Comparison of ENCODE assay signal across 1 cellular context in the genomic region with DNA sequence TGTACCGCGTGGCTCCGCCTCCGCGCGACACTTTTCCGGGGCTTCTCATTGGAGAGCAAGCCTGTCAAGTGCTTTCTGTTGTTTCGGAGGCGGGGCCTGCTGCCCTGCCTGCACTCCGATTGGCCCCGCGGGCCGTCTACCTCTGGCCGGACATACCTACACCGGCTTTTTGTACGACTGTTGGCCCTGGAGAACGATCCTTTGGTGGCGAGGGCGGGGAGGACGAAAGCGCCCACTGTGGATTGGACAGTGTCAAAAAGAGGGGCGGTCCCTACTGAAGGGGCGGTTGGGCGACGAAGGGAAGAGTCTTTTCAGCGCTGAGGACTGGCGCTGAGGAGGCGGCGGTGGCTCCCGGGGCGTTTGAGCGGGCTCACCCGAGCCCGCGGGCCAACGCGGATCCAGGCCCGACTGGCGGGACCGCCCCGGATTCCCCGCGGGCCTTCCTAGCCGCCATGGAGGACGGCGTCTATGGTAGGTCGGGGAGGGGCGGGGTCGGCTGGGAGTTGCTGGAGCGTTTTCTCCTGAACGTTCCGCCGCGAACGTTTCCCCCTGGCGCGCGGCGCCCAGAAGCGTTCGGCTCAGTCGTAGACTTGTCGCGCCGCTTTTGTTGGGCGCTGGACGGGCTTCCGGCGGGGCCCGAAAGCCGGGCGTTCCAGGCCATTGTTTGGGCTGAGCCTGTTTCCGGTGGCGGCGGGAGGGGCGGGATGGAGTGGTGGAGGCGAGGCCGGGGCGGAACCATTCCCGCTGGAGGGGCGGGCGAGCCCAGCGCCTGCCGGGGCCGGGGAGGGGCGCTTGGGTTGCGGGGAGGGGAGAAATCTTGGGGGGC.
TF ChIP-seq lines count a peak whose summit lies in the region.

A gene with protein sequence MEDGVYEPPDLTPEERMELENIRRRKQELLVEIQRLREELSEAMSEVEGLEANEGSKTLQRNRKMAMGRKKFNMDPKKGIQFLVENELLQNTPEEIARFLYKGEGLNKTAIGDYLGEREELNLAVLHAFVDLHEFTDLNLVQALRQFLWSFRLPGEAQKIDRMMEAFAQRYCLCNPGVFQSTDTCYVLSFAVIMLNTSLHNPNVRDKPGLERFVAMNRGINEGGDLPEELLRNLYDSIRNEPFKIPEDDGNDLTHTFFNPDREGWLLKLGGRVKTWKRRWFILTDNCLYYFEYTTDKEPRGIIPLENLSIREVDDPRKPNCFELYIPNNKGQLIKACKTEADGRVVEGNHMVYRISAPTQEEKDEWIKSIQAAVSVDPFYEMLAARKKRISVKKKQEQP (plus strand): TSS at position 314 of the 826 bp plus-strand sequence. CDS start 139 bp downstream, at position 453.

TF ChIP-seq in HepG2, 621 proteins besides CTCF, POLR2A, EP300 and RAD21 (continued from another document and continues in another):
- TF ChIP-seq, protein P1, sequence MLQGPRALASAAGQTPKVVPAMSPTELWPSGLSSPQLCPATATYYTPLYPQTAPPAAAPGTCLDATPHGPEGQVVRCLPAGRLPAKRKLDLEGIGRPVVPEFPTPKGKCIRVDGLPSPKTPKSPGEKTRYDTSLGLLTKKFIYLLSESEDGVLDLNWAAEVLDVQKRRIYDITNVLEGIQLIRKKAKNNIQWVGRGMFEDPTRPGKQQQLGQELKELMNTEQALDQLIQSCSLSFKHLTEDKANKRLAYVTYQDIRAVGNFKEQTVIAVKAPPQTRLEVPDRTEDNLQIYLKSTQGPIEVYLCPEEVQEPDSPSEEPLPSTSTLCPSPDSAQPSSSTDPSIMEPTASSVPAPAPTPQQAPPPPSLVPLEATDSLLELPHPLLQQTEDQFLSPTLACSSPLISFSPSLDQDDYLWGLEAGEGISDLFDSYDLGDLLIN (CRISPR knock-in tag; IDR thresholded peaks at IDR 0.05; ENCODE audit: borderline replicate concordance) = no peak
- TF ChIP-seq MIER2 (CRISPR knock-in tag; IDR thresholded peaks at IDR 0.05) (no peak), ZNF10 (CRISPR knock-in tag; IDR thresholded peaks at IDR 0.05; ENCODE audit: borderline replicate concordance, low read depth) (no peak), KDM1A (CRISPR knock-in tag; IDR thresholded peaks at IDR 0.05) (no peak), GPN1 (CRISPR knock-in tag; IDR thresholded peaks at IDR 0.05; ENCODE audit: borderline replicate concordance) (no peak), ZSCAN9 (CRISPR knock-in tag; IDR thresholded peaks at IDR 0.05; ENCODE audit: borderline replicate concordance) (no peak), GLMP (CRISPR knock-in tag; IDR thresholded peaks at IDR 0.05; ENCODE audit: borderline replicate concordance) (no peak), NCOA5 (CRISPR knock-in tag; IDR thresholded peaks at IDR 0.05) (no peak), HINFP (CRISPR knock-in tag; IDR thresholded peaks at IDR 0.05; ENCODE audit: low read depth) (0 out of 2 replicates have a peak, but pooled peaks have one; percentile 24), SMAD3 (CRISPR knock-in tag; IDR thresholded peaks at IDR 0.05) (no peak), SNRNP70 (IDR thresholded peaks at IDR 0.05; ENCODE audit: low read depth, low read length) (no peak), FIP1L1 (IDR thresholded peaks at IDR 0.05; ENCODE audit: borderline replicate concordance, insufficient read depth, low read depth, low read length) (no peak), EED (CRISPR knock-in tag; IDR thresholded peaks at IDR 0.05) (peak; percentile 74), GTF2F1 (IDR thresholded peaks at IDR 0.05; ENCODE audit: low read length) (no peak), GATAD2A (CRISPR knock-in tag; IDR thresholded peaks at IDR 0.05) (no peak), SPEN (CRISPR knock-in tag; IDR thresholded peaks at IDR 0.05; ENCODE audit: low read depth) (peak; percentile 29; the same call in 1 of the 2 replicates), ZSCAN21 (CRISPR knock-in tag; IDR thresholded peaks at IDR 0.05; ENCODE audit: borderline replicate concordance) (no peak), ZNF343 (CRISPR knock-in tag; IDR thresholded peaks at IDR 0.05) (peak; percentile 78; the same call in 1 of the 2 replicates), ZFP82 (CRISPR knock-in tag; IDR thresholded peaks at IDR 0.05; ENCODE audit: borderline replicate concordance) (no peak), ZNF841 (CRISPR knock-in tag; IDR thresholded peaks at IDR 0.05; ENCODE audit: borderline replicate concordance) (no peak), ZNF777 (CRISPR knock-in tag; IDR thresholded peaks at IDR 0.05) (peak; percentile 80), SOX6 (IDR thresholded peaks at IDR 0.05) (no peak), SOX6 (CRISPR knock-in tag; IDR thresholded peaks at IDR 0.05) (peak; percentile 92), ZNF775 (CRISPR knock-in tag; IDR thresholded peaks at IDR 0.05; ENCODE audit: borderline replicate concordance) (no peak), ARHGAP35 (CRISPR knock-in tag; IDR thresholded peaks at IDR 0.05; ENCODE audit: borderline replicate concordance) (no peak), ZNF564 (CRISPR knock-in tag; IDR thresholded peaks at IDR 0.05) (no peak), STAT5B (CRISPR knock-in tag; IDR thresholded peaks at IDR 0.05) (no peak), SMYD3 (CRISPR knock-in tag; IDR thresholded peaks at IDR 0.05) (0 out of 2 replicates have a peak, but pooled peaks have one; percentile 68), EEA1 (CRISPR knock-in tag; IDR thresholded peaks at IDR 0.05; ENCODE audit: borderline replicate concordance) (peak; percentile 45; the same call in 1 of the 2 replicates), JDP2 (CRISPR knock-in tag; IDR thresholded peaks at IDR 0.05; ENCODE audit: borderline replicate concordance) (no peak), ZNF543 (CRISPR knock-in tag; IDR thresholded peaks at IDR 0.05) (no peak), JUN (CRISPR knock-in tag; IDR thresholded peaks at IDR 0.05) (no peak), HCFC1 (IDR thresholded peaks at IDR 0.05; ENCODE audit: low read depth, low read length) (0 out of 2 replicates have a peak, but pooled peaks have one; percentile 18), THAP11 (CRISPR knock-in tag; IDR thresholded peaks at IDR 0.05) (peak; percentile 70; the same call in 1 of the 2 replicates), STAG1 (CRISPR knock-in tag; IDR thresholded peaks at IDR 0.05) (no peak), NR2F2 (IDR thresholded peaks at IDR 0.05; ENCODE audit: borderline replicate concordance, low read depth) (no peak; the same call in 1 of the 2 replicates)
- TF ChIP-seq, protein P2, sequence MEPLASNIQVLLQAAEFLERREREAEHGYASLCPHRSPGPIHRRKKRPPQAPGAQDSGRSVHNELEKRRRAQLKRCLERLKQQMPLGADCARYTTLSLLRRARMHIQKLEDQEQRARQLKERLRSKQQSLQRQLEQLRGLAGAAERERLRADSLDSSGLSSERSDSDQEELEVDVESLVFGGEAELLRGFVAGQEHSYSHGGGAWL (CRISPR knock-in tag; IDR thresholded peaks at IDR 0.05) = peak; percentile 48; the same call in 1 of the 2 replicates
- TF ChIP-seq, protein P3, sequence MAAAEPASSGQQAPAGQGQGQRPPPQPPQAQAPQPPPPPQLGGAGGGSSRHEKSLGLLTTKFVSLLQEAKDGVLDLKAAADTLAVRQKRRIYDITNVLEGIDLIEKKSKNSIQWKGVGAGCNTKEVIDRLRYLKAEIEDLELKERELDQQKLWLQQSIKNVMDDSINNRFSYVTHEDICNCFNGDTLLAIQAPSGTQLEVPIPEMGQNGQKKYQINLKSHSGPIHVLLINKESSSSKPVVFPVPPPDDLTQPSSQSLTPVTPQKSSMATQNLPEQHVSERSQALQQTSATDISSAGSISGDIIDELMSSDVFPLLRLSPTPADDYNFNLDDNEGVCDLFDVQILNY (CRISPR knock-in tag; conservative IDR thresholded peaks at IDR 0.05) = no peak
- TF ChIP-seq, protein P4, sequence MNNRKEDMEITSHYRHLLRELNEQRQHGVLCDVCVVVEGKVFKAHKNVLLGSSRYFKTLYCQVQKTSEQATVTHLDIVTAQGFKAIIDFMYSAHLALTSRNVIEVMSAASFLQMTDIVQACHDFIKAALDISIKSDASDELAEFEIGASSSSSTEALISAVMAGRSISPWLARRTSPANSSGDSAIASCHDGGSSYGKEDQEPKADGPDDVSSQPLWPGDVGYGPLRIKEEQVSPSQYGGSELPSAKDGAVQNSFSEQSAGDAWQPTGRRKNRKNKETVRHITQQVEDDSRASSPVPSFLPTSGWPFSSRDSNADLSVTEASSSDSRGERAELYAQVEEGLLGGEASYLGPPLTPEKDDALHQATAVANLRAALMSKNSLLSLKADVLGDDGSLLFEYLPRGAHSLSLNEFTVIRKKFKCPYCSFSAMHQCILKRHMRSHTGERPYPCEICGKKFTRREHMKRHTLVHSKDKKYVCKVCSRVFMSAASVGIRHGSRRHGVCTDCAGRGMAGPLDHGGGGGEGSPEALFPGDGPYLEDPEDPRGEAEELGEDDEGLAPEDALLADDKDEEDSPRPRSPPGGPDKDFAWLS (CRISPR knock-in tag; IDR thresholded peaks at IDR 0.05; ENCODE audit: borderline replicate concordance) = no peak
- TF ChIP-seq, protein P5, sequence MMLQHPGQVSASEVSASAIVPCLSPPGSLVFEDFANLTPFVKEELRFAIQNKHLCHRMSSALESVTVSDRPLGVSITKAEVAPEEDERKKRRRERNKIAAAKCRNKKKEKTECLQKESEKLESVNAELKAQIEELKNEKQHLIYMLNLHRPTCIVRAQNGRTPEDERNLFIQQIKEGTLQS (CRISPR knock-in tag; IDR thresholded peaks at IDR 0.05) = no peak
- TF ChIP-seq, protein P6, sequence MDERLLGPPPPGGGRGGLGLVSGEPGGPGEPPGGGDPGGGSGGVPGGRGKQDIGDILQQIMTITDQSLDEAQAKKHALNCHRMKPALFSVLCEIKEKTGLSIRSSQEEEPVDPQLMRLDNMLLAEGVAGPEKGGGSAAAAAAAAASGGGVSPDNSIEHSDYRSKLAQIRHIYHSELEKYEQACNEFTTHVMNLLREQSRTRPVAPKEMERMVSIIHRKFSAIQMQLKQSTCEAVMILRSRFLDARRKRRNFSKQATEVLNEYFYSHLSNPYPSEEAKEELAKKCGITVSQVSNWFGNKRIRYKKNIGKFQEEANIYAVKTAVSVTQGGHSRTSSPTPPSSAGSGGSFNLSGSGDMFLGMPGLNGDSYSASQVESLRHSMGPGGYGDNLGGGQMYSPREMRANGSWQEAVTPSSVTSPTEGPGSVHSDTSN (CRISPR knock-in tag; IDR thresholded peaks at IDR 0.05) = peak; percentile 98
- TF ChIP-seq, protein P7, sequence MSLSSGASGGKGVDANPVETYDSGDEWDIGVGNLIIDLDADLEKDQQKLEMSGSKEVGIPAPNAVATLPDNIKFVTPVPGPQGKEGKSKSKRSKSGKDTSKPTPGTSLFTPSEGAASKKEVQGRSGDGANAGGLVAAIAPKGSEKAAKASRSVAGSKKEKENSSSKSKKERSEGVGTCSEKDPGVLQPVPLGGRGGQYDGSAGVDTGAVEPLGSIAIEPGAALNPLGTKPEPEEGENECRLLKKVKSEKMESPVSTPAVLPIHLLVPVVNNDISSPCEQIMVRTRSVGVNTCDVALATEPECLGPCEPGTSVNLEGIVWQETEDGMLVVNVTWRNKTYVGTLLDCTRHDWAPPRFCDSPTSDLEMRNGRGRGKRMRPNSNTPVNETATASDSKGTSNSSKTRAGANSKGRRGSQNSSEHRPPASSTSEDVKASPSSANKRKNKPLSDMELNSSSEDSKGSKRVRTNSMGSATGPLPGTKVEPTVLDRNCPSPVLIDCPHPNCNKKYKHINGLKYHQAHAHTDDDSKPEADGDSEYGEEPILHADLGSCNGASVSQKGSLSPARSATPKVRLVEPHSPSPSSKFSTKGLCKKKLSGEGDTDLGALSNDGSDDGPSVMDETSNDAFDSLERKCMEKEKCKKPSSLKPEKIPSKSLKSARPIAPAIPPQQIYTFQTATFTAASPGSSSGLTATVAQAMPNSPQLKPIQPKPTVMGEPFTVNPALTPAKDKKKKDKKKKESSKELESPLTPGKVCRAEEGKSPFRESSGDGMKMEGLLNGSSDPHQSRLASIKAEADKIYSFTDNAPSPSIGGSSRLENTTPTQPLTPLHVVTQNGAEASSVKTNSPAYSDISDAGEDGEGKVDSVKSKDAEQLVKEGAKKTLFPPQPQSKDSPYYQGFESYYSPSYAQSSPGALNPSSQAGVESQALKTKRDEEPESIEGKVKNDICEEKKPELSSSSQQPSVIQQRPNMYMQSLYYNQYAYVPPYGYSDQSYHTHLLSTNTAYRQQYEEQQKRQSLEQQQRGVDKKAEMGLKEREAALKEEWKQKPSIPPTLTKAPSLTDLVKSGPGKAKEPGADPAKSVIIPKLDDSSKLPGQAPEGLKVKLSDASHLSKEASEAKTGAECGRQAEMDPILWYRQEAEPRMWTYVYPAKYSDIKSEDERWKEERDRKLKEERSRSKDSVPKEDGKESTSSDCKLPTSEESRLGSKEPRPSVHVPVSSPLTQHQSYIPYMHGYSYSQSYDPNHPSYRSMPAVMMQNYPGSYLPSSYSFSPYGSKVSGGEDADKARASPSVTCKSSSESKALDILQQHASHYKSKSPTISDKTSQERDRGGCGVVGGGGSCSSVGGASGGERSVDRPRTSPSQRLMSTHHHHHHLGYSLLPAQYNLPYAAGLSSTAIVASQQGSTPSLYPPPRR (CRISPR knock-in tag; IDR thresholded peaks at IDR 0.05; ENCODE audit: borderline replicate concordance) = no peak
- TF ChIP-seq, protein P8, sequence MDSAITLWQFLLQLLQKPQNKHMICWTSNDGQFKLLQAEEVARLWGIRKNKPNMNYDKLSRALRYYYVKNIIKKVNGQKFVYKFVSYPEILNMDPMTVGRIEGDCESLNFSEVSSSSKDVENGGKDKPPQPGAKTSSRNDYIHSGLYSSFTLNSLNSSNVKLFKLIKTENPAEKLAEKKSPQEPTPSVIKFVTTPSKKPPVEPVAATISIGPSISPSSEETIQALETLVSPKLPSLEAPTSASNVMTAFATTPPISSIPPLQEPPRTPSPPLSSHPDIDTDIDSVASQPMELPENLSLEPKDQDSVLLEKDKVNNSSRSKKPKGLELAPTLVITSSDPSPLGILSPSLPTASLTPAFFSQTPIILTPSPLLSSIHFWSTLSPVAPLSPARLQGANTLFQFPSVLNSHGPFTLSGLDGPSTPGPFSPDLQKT (CRISPR knock-in tag; IDR thresholded peaks at IDR 0.05; ENCODE audit: borderline replicate concordance) = no peak
